Comparison of ENCODE assay signal across 20 cellular contexts in the genomic region with DNA sequence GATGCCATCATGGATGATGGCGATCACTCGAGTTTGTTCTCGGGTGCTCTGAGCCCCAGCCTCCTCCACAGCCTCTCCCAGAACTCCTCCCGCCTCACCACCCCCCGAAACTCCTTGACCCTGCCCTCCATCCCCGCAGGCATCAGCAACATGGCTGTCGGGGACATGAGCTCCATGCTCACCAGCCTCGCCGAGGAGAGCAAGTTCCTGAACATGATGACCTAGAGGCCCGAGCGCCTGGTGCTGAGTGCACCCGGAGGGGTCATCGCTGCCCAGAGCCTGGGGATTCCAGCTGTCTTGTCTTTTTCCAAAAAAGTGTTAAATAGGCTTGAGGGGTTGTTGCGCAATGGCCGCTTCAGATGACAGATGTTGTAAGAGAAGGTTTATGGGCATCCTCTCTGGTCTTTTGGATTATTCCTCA.
A peak's percentile ranks its signal among the peaks of the same experiment; 100 is the strongest.
DNase-seq lines count a peak whose midpoint lies in the region; ATAC-seq and TF ChIP-seq lines count a peak whose summit lies in the region.
"Had no signal": no experiment of that assay in that cellular context is flagged by ENCODE, and none has a peak within 500 bp of the region (broad histone marks: within the 10 kb centered on the region; RNA-seq: fewer than 3 reads in every experiment).

No MANE protein-coding gene starts in this region.

- no peak for TF ChIP-seq EP300 in stomach (IDR thresholded peaks at IDR 0.05)

- no peak overlapping the region for H3K27ac ChIP-seq in stomach
- H3K27ac ChIP-seq: BLaER1 treated with 17β-estradiol and CSF1 and Interleukin-3, amounts not matched to agents 10 nM and 100 nM; colonic mucosa; parathyroid adenoma; uterus had no signal

- intact Hi-C loops in stomach (cut with DNase I; ENCODE audit: low total_unique reads): no loop called here

- TF ChIP-seq POLR2A in stomach (IDR thresholded peaks at IDR 0.05): no peak

- no peaks in the 10 kb centered on the region for H3K9me3 ChIP-seq in stomach
- H3K9me3 ChIP-seq: colonic mucosa, MG63, uterus had no signal

- peaks cover 0 to 51% (median 39%) of the 10 kb centered on the region in 4 donors for H3K36me3 ChIP-seq in stomach
- H3K36me3 ChIP-seq: BLaER1 treated with 17β-estradiol and CSF1 and Interleukin-3, amounts not matched to agents 10 nM and 100 nM; colonic mucosa; MG63; uterus had no signal

- H3K4me1 ChIP-seq in stomach: no peaks in the 10 kb centered on the region
- H3K4me1 ChIP-seq: colonic mucosa, parathyroid adenoma, uterus had no signal

- 90 to 97% (median 94%) methylated on average over 15 of the region's 15 CpGs for WGBS in stomach, 5 donors

- peak; percentile 46 for DNase-seq in activated effector memory CD4-positive, alpha-beta T cell treated with anti-CD3 and anti-CD28 coated beads, Interleukin-2, amount 50 U/mL, for 16 hours
- no peak for DNase-seq in activated effector memory CD4-positive, alpha-beta T cell treated with Interleukin-2 at 50 U/mL for 16 hours
- DNase-seq in SKM-1 treated with dmso at 0.1 percent for 144 hours (lab: John Stamatoyannopoulos, UW; ENCODE audit: unreplicated experiment) (peak; percentile 13), fibroblast of villous mesenchyme (ENCODE audit: low read depth) (peak; percentile 54), stomach (peak; percentile 23), retina (no peak)
- DNase-seq: activated CD4-positive, alpha-beta T cell treated with anti-CD3 and anti-CD28 coated beads for 4 hours; activated naive CD8-positive, alpha-beta T cell treated with anti-CD3 and anti-CD28 coated beads, Interleukin-2, amount 50 U/mL, for 24 hours; colonic mucosa; MG63; NCI-H1694 treated with DMSO at 0.1 percent for 48 hours; NCI-H774; PC-3; SHP77 treated with DMSO at 0.1 percent for 48 hours; T-helper 1 cell had no signal

- ATAC-seq in GM18517 (IDR thresholded peaks at IDR 0.05; ENCODE audit: unreplicated experiment): no peak
- ATAC-seq in GM21528 (IDR thresholded peaks at IDR 0.05; ENCODE audit: low FRiP score, unreplicated experiment): no peak
- ATAC-seq: activated naive CD8-positive, alpha-beta T cell treated with anti-CD3 and anti-CD28 coated beads, Interleukin-2, amount 50 U/mL, for 24 hours; PC-3 had no signal

- H3K4me3 ChIP-seq in fibroblast of villous mesenchyme (ENCODE audit: low read depth, low read length) (no peak overlapping the region), stomach (no peak overlapping the region)
- H3K4me3 ChIP-seq: BLaER1 treated with 17β-estradiol and CSF1 and Interleukin-3, amounts not matched to agents 10 nM and 100 nM; colonic mucosa; MG63; uterus had no signal

- TF ChIP-seq CTCF in fibroblast of villous mesenchyme (IDR thresholded peaks at IDR 0.05; ENCODE audit: insufficient read depth, low read depth, low read length) (no peak), stomach (IDR thresholded peaks at IDR 0.05) (no peak)

- H3K27me3 ChIP-seq in stomach: no peaks in the 10 kb centered on the region
- H3K27me3 ChIP-seq: BLaER1 treated with 17β-estradiol and CSF1 and Interleukin-3, amounts not matched to agents 10 nM and 100 nM; colonic mucosa; MG63; uterus had no signal

Comparison
In these comparisons a context has a peak if more than half of its experiments do, and no peak if none do; other contexts are left out.
1. DNase-seq: peak in activated effector memory CD4-positive, alpha-beta T cell treated with anti-CD3 and anti-CD28 coated beads, Interleukin-2, amount 50 U/mL, for 16 hours (single experiment), SKM-1 treated with dmso at 0.1 percent for 144 hours (single experiment), fibroblast of villous mesenchyme (single experiment) and stomach (single experiment); none in activated effector memory CD4-positive, alpha-beta T cell treated with Interleukin-2 at 50 U/mL for 16 hours (single experiment) and retina (single experiment).